In genomic region chr14:33950320-33951182, GRCh38 we compare ENCODE assay signal across 8 cellular contexts. TPM values are rescaled to one million over a fixed set of nuclear protein-coding genes. Genes with fewer than 3 reads are reported as not detected.
DNase-seq lines count a peak whose midpoint lies in the region; ATAC-seq and TF ChIP-seq lines count a peak whose summit lies in the region.

Gene EGLN3, minus strand, starts transcription at chr14:33951074. Its CDS starts 322 bp downstream, at chr14:33950752.

- H3K9me3 Mint-ChIP-seq in natural killer cell treated with Interleukin-12 subunit alpha and Interleukin-12 subunit beta and Interleukin-15 and Interleukin-18, amount 100 ng/mL, for 72 hours, result no peaks in the 10 kb centered on the region

- TF ChIP-seq CTCF in fibroblast of villous mesenchyme (IDR thresholded peaks at IDR 0.05; ENCODE audit: insufficient read depth, low read depth, low read length), result no peak

- peaks cover 3 to 6% of the 10 kb centered on the region in 2 donors for H3K4me1 Mint-ChIP-seq in natural killer cell treated with Interleukin-12 subunit alpha and Interleukin-12 subunit beta and Interleukin-15 and Interleukin-18, amount 100 ng/mL, for 72 hours (ENCODE audit: low read depth in 2 of 2)

- ATAC-seq in GM19372 (IDR thresholded peaks at IDR 0.05; ENCODE audit: low read depth, unreplicated experiment) (peak; percentile 80), HG03521 (IDR thresholded peaks at IDR 0.05; ENCODE audit: unreplicated experiment) (peak; percentile 90)
- ATAC-seq in natural killer cell treated with Interleukin-12 subunit alpha and Interleukin-12 subunit beta and Interleukin-15 and Interleukin-18, amount 100 ng/mL, for 72 hours, result peak; percentile 89 to 96

- peak; percentile 95 for DNase-seq in COLO668 (lab: John Stamatoyannopoulos, UW; ENCODE audit: unreplicated experiment)
- DNase-seq in OCI-M1 (lab: John Stamatoyannopoulos, UW), result peak; percentile 70
- DNase-seq in activated T-helper 9 cell treated with anti-CD3 and anti-CD28 coated beads, Interleukin-2, amount 50 U/mL, for 16 hours (ENCODE audit: low read depth), result peak; percentile 50
- DNase-seq in fibroblast of villous mesenchyme (ENCODE audit: low read depth), result peak; percentile 64
- DNase-seq in natural killer cell treated with Interleukin-12 subunit alpha and Interleukin-12 subunit beta and Interleukin-15 and Interleukin-18, amount 100 ng/mL, for 72 hours (ENCODE audit: low spot score), result peak; percentile 71
- peak; percentile 93 for DNase-seq in superior temporal gyrus (ENCODE audit: extremely low spot score)

- H3K36me3 Mint-ChIP-seq in natural killer cell treated with Interleukin-12 subunit alpha and Interleukin-12 subunit beta and Interleukin-15 and Interleukin-18, amount 100 ng/mL, for 72 hours, result peaks cover 5% of the 10 kb centered on the region

- peaks cover 49 to 66% of the 10 kb centered on the region in 2 donors for H3K27me3 Mint-ChIP-seq in natural killer cell treated with Interleukin-12 subunit alpha and Interleukin-12 subunit beta and Interleukin-15 and Interleukin-18, amount 100 ng/mL, for 72 hours

- peak within 1 kb of the TSS; percentile 66 for H3K4me3 ChIP-seq in fibroblast of villous mesenchyme (ENCODE audit: low read depth, low read length)

- H3K4me3 Mint-ChIP-seq in natural killer cell treated with Interleukin-12 subunit alpha and Interleukin-12 subunit beta and Interleukin-15 and Interleukin-18, amount 100 ng/mL, for 72 hours, result peak within 1 kb of the TSS; percentile 84

- no peak within 1 kb of the TSS for H3K27ac Mint-ChIP-seq in natural killer cell treated with Interleukin-12 subunit alpha and Interleukin-12 subunit beta and Interleukin-15 and Interleukin-18, amount 100 ng/mL, for 72 hours

RNA-seq across cellular contexts. Expression of gene EGLN3, which starts in this region (rescaled TPM):
- total RNA-seq in fibroblast of villous mesenchyme, result 0.64 and 0.86 TPM in 2 replicates
- total RNA-seq in natural killer cell treated with Interleukin-12 subunit alpha and Interleukin-12 subunit beta and Interleukin-15 and Interleukin-18, amount 100 ng/mL, for 72 hours, result 1 to 10 TPM in 1 of 2 donors, under 1 TPM in 1; 0.31 to 1.7 TPM

Comparison
In these comparisons a context has a peak if more than half of its experiments do, and no peak if none do; other contexts are left out.
1. Peak in every context shown above with its lines: DNase-seq, ATAC-seq and H3K4me3 ChIP-seq.
2. Peak in DNase-seq and H3K4me3 ChIP-seq in fibroblast of villous mesenchyme; RNA of the gene not detected or under 1 TPM.